ENCODE assay signal across 13 cellular contexts in the genomic region with DNA sequence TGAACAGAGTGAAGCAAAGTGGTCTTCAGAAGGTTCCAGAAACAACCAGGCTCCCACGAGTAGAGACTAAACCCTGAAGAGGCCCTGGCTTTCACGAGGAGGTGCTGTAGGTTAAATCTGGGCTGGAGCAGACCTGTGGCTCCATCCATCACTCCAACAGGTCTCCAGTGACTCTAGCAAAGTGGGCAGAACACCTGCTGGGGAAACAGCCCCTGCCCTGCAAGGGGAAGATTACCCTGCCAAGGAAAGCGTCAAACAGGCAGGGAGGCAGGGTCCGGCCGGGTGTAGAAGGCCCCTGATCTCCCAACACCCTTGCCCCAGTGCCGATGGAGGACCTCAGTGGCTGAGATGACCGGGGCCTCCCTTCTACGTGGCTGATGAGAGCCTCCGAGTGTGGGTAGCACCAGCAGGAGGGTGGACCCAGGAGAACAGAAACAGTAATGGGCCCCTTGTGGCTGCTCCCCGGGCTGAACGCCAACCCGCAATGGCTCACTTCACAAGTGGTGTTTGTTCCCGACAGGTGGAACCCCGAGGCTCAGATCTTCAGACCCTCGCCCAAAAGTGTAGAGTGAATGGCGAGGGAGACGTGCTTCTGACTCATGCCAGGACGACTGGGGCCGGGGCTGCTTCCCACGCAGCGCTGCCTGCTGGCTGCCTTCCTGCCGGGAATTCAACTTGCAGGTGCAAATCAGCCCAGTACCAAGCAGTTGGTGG.
DNase-seq lines count a peak whose midpoint lies in the region; ATAC-seq and TF ChIP-seq lines count a peak whose summit lies in the region.
"Had no signal": no experiment of that assay in that cellular context is flagged by ENCODE, and none has a peak within 500 bp of the region (broad histone marks: within the 10 kb centered on the region; RNA-seq: fewer than 3 reads in every experiment).

No MANE protein-coding gene starts in this region.

- H3K4me3 Mint-ChIP-seq in CD4-positive, alpha-beta memory T cell: no peak overlapping the region

- no peaks in the 10 kb centered on the region for H3K9me2 ChIP-seq in OCI-LY7 (ENCODE audit: insufficient read depth, low read length)

- no peak overlapping the region for H3K4me2 ChIP-seq in OCI-LY7 (ENCODE audit: low read length)

- no TSS peak for BruUV-seq in OCI-LY7 (replicated peaks; lab: Mats Ljungman, UMichigan)

- H3K4me1 ChIP-seq in gastroesophageal sphincter: peaks cover 0 to 9% (median 0%) of the 10 kb centered on the region in 3 donors
- peaks cover 7% of the 10 kb centered on the region for H3K4me1 ChIP-seq in OCI-LY7 (ENCODE audit: insufficient read depth, low read length, poor library complexity, severe bottlenecking)
- no peaks in the 10 kb centered on the region for H3K4me1 ChIP-seq in CD4-positive, alpha-beta memory T cell (ENCODE audit: insufficient read depth, low read length)

- intact Hi-C loops in posterior cingulate gyrus (cut with DNase I): no loop called here
- intact Hi-C loops in OCI-LY7 (cut with micrococcal nuclease; ENCODE audit: unreplicated experiment): no loop called here
- intact Hi-C loops in CD4-positive, alpha-beta memory T cell (cut with micrococcal nuclease): no loop called here

- H3K36me3 Mint-ChIP-seq in CD4-positive, alpha-beta memory T cell: no peaks in the 10 kb centered on the region

- H3K36me3 ChIP-seq in gastroesophageal sphincter (no peaks in the 10 kb centered on the region), OCI-LY7 (ENCODE audit: insufficient read depth, low read length) (no peaks in the 10 kb centered on the region)
- H3K36me3 ChIP-seq in CD4-positive, alpha-beta memory T cell (ENCODE audit: insufficient read depth, low read length): no peaks in the 10 kb centered on the region

- peak; percentile 58 for DNase-seq in DMS153 treated with DMSO at 0.1 percent for 48 hours (lab: John Stamatoyannopoulos, UW; ENCODE audit: unreplicated experiment)
- peak; percentile 93 for DNase-seq in NCI-H2107 treated with DMSO at 0.1 percent for 48 hours (lab: John Stamatoyannopoulos, UW; ENCODE audit: unreplicated experiment)
- DNase-seq in posterior cingulate gyrus: peak in 8 of 10 donors; percentile 25 to 90 (median 44)
- no peak for DNase-seq in NCI-H1417 (lab: John Stamatoyannopoulos, UW)
- DNase-seq in OCI-LY7 (ENCODE audit: low spot score): no peak
- DNase-seq in CD4-positive, alpha-beta memory T cell: no peak
- DNase-seq: activated T-cell treated with anti-CD3 and anti-CD28 coated beads, Interleukin-2, amount 50 U/mL, for 48 hours; KBM-7; SIG-M5; T-helper 9 cell had no signal

- H3K27me3 ChIP-seq in gastroesophageal sphincter: peaks cover 1% of the 10 kb centered on the region
- no peaks in the 10 kb centered on the region for H3K27me3 ChIP-seq in CD4-positive, alpha-beta memory T cell (ENCODE audit: insufficient read depth, low read length)

- TF ChIP-seq CTCF in gastroesophageal sphincter (IDR thresholded peaks at IDR 0.05) (no peak), OCI-LY7 (conservative IDR thresholded peaks at IDR 0.05; ENCODE audit: low read length) (no peak)

- 45 to 51% methylated on average over 2 to 3 of the region's 22 CpGs for WGBS in gastroesophageal sphincter (ENCODE audit: low coverage in 1 of 2), 2 donors

- CTCF ChIA-PET in OCI-LY7 (lab: Charles Lee; ENCODE audit: unreplicated experiment): no interaction called here
- CTCF ChIA-PET in CD4-positive, alpha-beta memory T cell (lab: Charles Lee; ENCODE audit: partially characterized antibody): no interaction called here

- peaks cover 0 to 11% (median 0%) of the 10 kb centered on the region in 3 donors for H3K9me3 ChIP-seq in gastroesophageal sphincter
- no peaks in the 10 kb centered on the region for H3K9me3 ChIP-seq in OCI-LY7 (ENCODE audit: low read length)
- H3K9me3 ChIP-seq in CD4-positive, alpha-beta memory T cell (ENCODE audit: control insufficient read depth in 1 of 2, low read length in 2 of 2): no peaks in the 10 kb centered on the region

- no peaks in the 10 kb centered on the region for H3K4me1 Mint-ChIP-seq in CD4-positive, alpha-beta memory T cell

- no peak for TF ChIP-seq POLR2A in gastroesophageal sphincter (IDR thresholded peaks at IDR 0.05)

- peaks cover 0 to 3% (median 0%) of the 10 kb centered on the region in 8 donors for H3K9me3 Mint-ChIP-seq in CD4-positive, alpha-beta memory T cell

- TF ChIP-seq EP300 in gastroesophageal sphincter (IDR thresholded peaks at IDR 0.05): no peak

- no peaks in the 10 kb centered on the region for H4K20me1 ChIP-seq in OCI-LY7 (ENCODE audit: insufficient read depth, low read length)

- peak; percentile 54 for ATAC-seq in esophagus mucosa
- ATAC-seq in gastroesophageal sphincter: no peak

- H2AFZ ChIP-seq in OCI-LY7 (ENCODE audit: low read length): no peak overlapping the region
- H2AFZ ChIP-seq: GM23248 had no signal

- no peak overlapping the region for H3K4me3 ChIP-seq in gastroesophageal sphincter
- no peak overlapping the region for H3K4me3 ChIP-seq in OCI-LY7 (ENCODE audit: low read depth, low read length, poor library complexity, severe bottlenecking)
- H3K4me3 ChIP-seq in CD4-positive, alpha-beta memory T cell (ENCODE audit: low read length in 2 of 2): no peak overlapping the region
- H3K4me3 ChIP-seq: GM23248 had no signal

- POLR2A ChIA-PET in OCI-LY7 (lab: Charles Lee): no interaction called here
- POLR2A ChIA-PET in CD4-positive, alpha-beta memory T cell (lab: Charles Lee; ENCODE audit: partially characterized antibody): no interaction called here

- H3K27ac Mint-ChIP-seq in CD4-positive, alpha-beta memory T cell: no peak overlapping the region

- no peaks in the 10 kb centered on the region for H3K79me2 ChIP-seq in OCI-LY7 (ENCODE audit: insufficient read depth, low read depth, low read length)

- no peak overlapping the region for H3K27ac ChIP-seq in gastroesophageal sphincter
- no peak overlapping the region for H3K27ac ChIP-seq in OCI-LY7 (ENCODE audit: low read depth, low read length, poor library complexity, severe bottlenecking)
- H3K27ac ChIP-seq in CD4-positive, alpha-beta memory T cell (ENCODE audit: low read depth, low read length): no peak overlapping the region
- H3K27ac ChIP-seq: GM23248 had no signal

- peaks cover 0 to 8% of the 10 kb centered on the region in 2 donors for H3K27me3 Mint-ChIP-seq in CD4-positive, alpha-beta memory T cell

Comparison
In these comparisons a context has a peak if more than half of its experiments do, and no peak if none do; other contexts are left out.
1. DNase-seq: peak in DMS153 treated with DMSO at 0.1 percent for 48 hours (single experiment), NCI-H2107 treated with DMSO at 0.1 percent for 48 hours (single experiment) and posterior cingulate gyrus (8 of 10); none in NCI-H1417 (0 of 3), OCI-LY7 (single experiment) and CD4-positive, alpha-beta memory T cell (0 of 5).